Comparison of ENCODE assay signal across 12 cellular contexts in the genomic region with DNA sequence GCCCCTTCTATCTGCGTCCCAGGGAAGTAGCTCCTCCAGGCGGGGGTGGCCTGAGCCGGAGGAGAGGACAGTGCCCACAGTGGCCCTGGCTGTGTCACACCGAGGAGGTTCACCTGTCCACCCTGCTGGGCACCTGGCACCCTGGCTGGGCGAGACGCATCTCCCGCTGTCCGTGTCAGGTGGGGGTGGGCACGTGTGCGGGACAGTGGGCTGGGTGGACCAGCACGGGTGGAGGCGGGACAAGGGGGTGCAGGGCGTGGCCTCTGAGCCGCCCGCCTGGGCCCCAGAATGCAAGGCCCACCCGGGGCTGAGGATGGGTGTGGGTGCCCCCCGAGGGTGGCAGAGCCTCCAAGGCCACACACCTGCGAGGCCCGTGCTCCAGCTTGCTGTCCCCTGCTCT. TPM values are rescaled to one million over a fixed set of nuclear protein-coding genes. Genes with fewer than 3 reads are reported as not detected.
DNase-seq lines count a peak whose midpoint lies in the region; ATAC-seq and TF ChIP-seq lines count a peak whose summit lies in the region.
"Had no signal": no experiment of that assay in that cellular context is flagged by ENCODE, and none has a peak within 500 bp of the region (broad histone marks: within the 10 kb centered on the region; RNA-seq: fewer than 3 reads in every experiment).

No MANE protein-coding gene starts in this region.

- TF ChIP-seq CTCF in MCF 10A (IDR thresholded peaks at IDR 0.05; ENCODE audit: unreplicated experiment) (no peak), breast epithelium (IDR thresholded peaks at IDR 0.05) (no peak), mucosa of descending colon (IDR thresholded peaks at IDR 0.05) (no peak), tibial artery (IDR thresholded peaks at IDR 0.05) (no peak)

- intact Hi-C loops in MCF 10A (cut with micrococcal nuclease), result no loop called here
- intact Hi-C loops in breast epithelium (cut with DNase I; ENCODE audit: low total_unique reads), result no loop called here
- intact Hi-C loops in mucosa of descending colon (cut with DNase I, micrococcal nuclease), result no loop called here
- intact Hi-C loops in tibial artery (cut with DNase I; ENCODE audit: low total_unique reads), result no loop called here

- H3K27ac Mint-ChIP-seq in MCF 10A (ENCODE audit: low read depth, unreplicated experiment) (no peak overlapping the region), T-helper 17 cell (no peak overlapping the region)
- H3K27ac Mint-ChIP-seq: activated naive CD4-positive, alpha-beta T cell treated with anti-CD3 and anti-CD28 coated beads for 36 hours; HFFc6 had no signal

- H3K27me3 Mint-ChIP-seq in MCF 10A (ENCODE audit: insufficient read depth, unreplicated experiment) (no peaks in the 10 kb centered on the region), T-helper 17 cell (no peaks in the 10 kb centered on the region)

- H3K36me3 ChIP-seq in breast epithelium (no peaks in the 10 kb centered on the region), mucosa of descending colon (ENCODE audit: low read depth) (no peaks in the 10 kb centered on the region), tibial artery (no peaks in the 10 kb centered on the region)

- H3K9me3 Mint-ChIP-seq in MCF 10A (ENCODE audit: unreplicated experiment), result no peaks in the 10 kb centered on the region
- H3K9me3 Mint-ChIP-seq: activated naive CD4-positive, alpha-beta T cell treated with anti-CD3 and anti-CD28 coated beads for 36 hours; HFFc6 had no signal

- CTCF ChIA-PET in MCF 10A (lab: Yijun Ruan, JAX), result no interaction called here

- BruUV-seq in MCF 10A (replicated peaks; lab: Mats Ljungman, UMichigan), result no TSS peak

- DNase-seq in MCF 10A (ENCODE audit: unreplicated experiment) (no peak), breast epithelium (ENCODE audit: low spot score in 2 of 2) (no peak), T-helper 17 cell (no peak), mucosa of descending colon (no peak), tibial artery (no peak), KG1 (lab: John Stamatoyannopoulos, UW) (no peak), D341Med (ENCODE audit: low spot score) (no peak), kidney glomerular epithelial cell (lab: John Stamatoyannopoulos, UW) (no peak)
- DNase-seq: activated naive CD4-positive, alpha-beta T cell treated with anti-CD3 and anti-CD28 coated beads for 36 hours; retina; stimulated activated CD4-positive, alpha-beta T cell treated with anti-CD3 and anti-CD28 coated beads, Interleukin-4, amount 100 ng/mL, for 1 hour had no signal

- ATAC-seq in T-helper 17 cell (no peak), mucosa of descending colon (peak; percentile 2)

- TF ChIP-seq POLR2A in breast epithelium (IDR thresholded peaks at IDR 0.05), result no peak

- no peaks in the 10 kb centered on the region for H3K4me1 Mint-ChIP-seq in MCF 10A (ENCODE audit: insufficient read depth, unreplicated experiment)
- H3K4me1 Mint-ChIP-seq in T-helper 17 cell, result peaks cover 3% of the 10 kb centered on the region

- POLR2A ChIA-PET in MCF 10A (lab: Yijun Ruan, JAX), result interaction anchor here (0.6 to 1.5 kb wide), 7 partner anchors 10 to 651 kb away, joined by 3 to 4 read pairs (median 3); a partner anchor contains a TSS

- H3K4me3 ChIP-seq in breast epithelium (peak overlapping the region in 1 of 3 donors; percentile 58), mucosa of descending colon (no peak overlapping the region), tibial artery (peak overlapping the region in 1 of 2 donors; percentile 35)

- H3K9me3 ChIP-seq in breast epithelium (no peaks in the 10 kb centered on the region), T-helper 17 cell (ENCODE audit: control insufficient read depth, low read length, poor library complexity, severe bottlenecking) (no peaks in the 10 kb centered on the region), mucosa of descending colon (no peaks in the 10 kb centered on the region), tibial artery (no peaks in the 10 kb centered on the region)

- H3K27ac ChIP-seq in breast epithelium (peak overlapping the region in 1 of 2 donors; percentile 68), tibial artery (peak overlapping the region; percentile 37 to 70)

- peaks cover 17 to 31% of the 10 kb centered on the region in 2 donors for H3K4me1 ChIP-seq in breast epithelium
- peaks cover 37% of the 10 kb centered on the region for H3K4me1 ChIP-seq in mucosa of descending colon (ENCODE audit: low read depth)
- H3K4me1 ChIP-seq in tibial artery, result peaks cover 9 to 63% (median 57%) of the 10 kb centered on the region in 4 donors

- no peaks in the 10 kb centered on the region for H3K27me3 ChIP-seq in breast epithelium
- no peaks in the 10 kb centered on the region for H3K27me3 ChIP-seq in tibial artery

- H3K4me3 Mint-ChIP-seq in MCF 10A (ENCODE audit: unreplicated experiment), result peak overlapping the region; percentile 10
- H3K4me3 Mint-ChIP-seq in T-helper 17 cell, result peak overlapping the region; percentile 31
- H3K4me3 Mint-ChIP-seq: activated naive CD4-positive, alpha-beta T cell treated with anti-CD3 and anti-CD28 coated beads for 36 hours; HFFc6 had no signal

- no peaks in the 10 kb centered on the region for H3K36me3 Mint-ChIP-seq in MCF 10A (ENCODE audit: insufficient read depth, unreplicated experiment)
- H3K36me3 Mint-ChIP-seq in T-helper 17 cell (ENCODE audit: low read depth), result no peaks in the 10 kb centered on the region

RNA-seq across cellular contexts. Expression of a gene that starts 33.7 kb away (rescaled TPM):
- total RNA-seq in MCF 10A (2022), result 7.4 and 9.2 TPM in 2 replicates
- 10 to 100 TPM in 2 of 3 donors, 1 to 10 TPM in 1; 7.4 to 17.0 (median 11.7) TPM for total RNA-seq in breast epithelium
- under 1 TPM; 0.22 to 0.29 TPM for total RNA-seq in T-helper 17 cell
- 10 to 100 TPM; 14.0 to 27.4 (median 16.5) TPM for total RNA-seq in mucosa of descending colon
